ENCODE assay signal across 17 cellular contexts in genomic region chr7:3548815-3549214, GRCh38.
"Had no signal": no experiment of that assay in that cellular context is flagged by ENCODE, and none has a peak within 500 bp of the region (broad histone marks: within the 10 kb centered on the region; RNA-seq: fewer than 3 reads in every experiment).

No MANE protein-coding gene starts in this region.

- DNase-seq: activated CD4-positive, alpha-beta memory T cell treated with anti-CD3 and anti-CD28 coated beads, Interleukin-2, amount 10 ng/mL, durations not matched to agents 7 days and 5 days; activated CD4-positive, alpha-beta T cell treated with anti-CD3 and anti-CD28 coated beads for 36 hours; activated CD8-positive, alpha-beta memory T cell treated with anti-CD3 and anti-CD28 coated beads, Interleukin-2, amount 10 ng/mL, durations not matched to agents 7 days and 5 days; dermis blood vessel endothelial cell; effector memory CD4-positive, alpha-beta T cell; esophagus squamous epithelium; natural killer cell; occipital lobe; stimulated activated CD4-positive, alpha-beta T cell treated with anti-CD3 and anti-CD28 coated beads, Interleukin-2, amount 100 ng/mL, for 48 hours; transverse colon had no signal

- H3K27me3 ChIP-seq: cardiac muscle cell, esophagus squamous epithelium, transverse colon, vagina had no signal

- H3K36me3 ChIP-seq: cardiac muscle cell, esophagus squamous epithelium, transverse colon, vagina had no signal

- H3K4me1 ChIP-seq: esophagus squamous epithelium, transverse colon, vagina had no signal

- H3K4me3 ChIP-seq: cardiac muscle cell, esophagus squamous epithelium, lung, transverse colon, vagina had no signal

- H3K27me3 Mint-ChIP-seq: activated CD4-positive, alpha-beta memory T cell treated with anti-CD3 and anti-CD28 coated beads, Interleukin-2, amount 10 ng/mL, durations not matched to agents 7 days and 5 days; activated CD4-positive, alpha-beta T cell treated with anti-CD3 and anti-CD28 coated beads for 36 hours; progenitor cell of endocrine pancreas had no signal

- H3K27ac Mint-ChIP-seq: activated CD4-positive, alpha-beta memory T cell treated with anti-CD3 and anti-CD28 coated beads, Interleukin-2, amount 10 ng/mL, durations not matched to agents 7 days and 5 days; activated CD4-positive, alpha-beta T cell treated with anti-CD3 and anti-CD28 coated beads for 36 hours; activated CD8-positive, alpha-beta memory T cell treated with anti-CD3 and anti-CD28 coated beads, Interleukin-2, amount 10 ng/mL, durations not matched to agents 7 days and 5 days; activated naive CD8-positive, alpha-beta T cell; natural killer cell; progenitor cell of endocrine pancreas; stimulated activated naive CD8-positive, alpha-beta T cell treated with anti-CD3 and anti-CD28 coated beads, Interleukin-15, Interleukin-2, amounts not matched to agents 100 ng/mL and 50 ng/mL, for 24 hours; T-helper 1 cell treated with Interleukin-12 subunit alpha and Interleukin-12 subunit beta and Interleukin-4 antibody, amounts not matched to agents 30 μg/mL and 1 μg/mL, for 36 hours had no signal

- H3K9me3 Mint-ChIP-seq: activated CD4-positive, alpha-beta memory T cell treated with anti-CD3 and anti-CD28 coated beads, Interleukin-2, amount 10 ng/mL, durations not matched to agents 7 days and 5 days; natural killer cell; stimulated activated naive CD8-positive, alpha-beta T cell treated with anti-CD3 and anti-CD28 coated beads, Interleukin-15, Interleukin-2, amounts not matched to agents 100 ng/mL and 50 ng/mL, for 24 hours; T-helper 1 cell treated with Interleukin-12 subunit alpha and Interleukin-12 subunit beta and Interleukin-4 antibody, amounts not matched to agents 30 μg/mL and 1 μg/mL, for 36 hours had no signal

- H3K9me3 ChIP-seq: esophagus squamous epithelium, transverse colon, vagina had no signal

- H3K27ac ChIP-seq: cardiac muscle cell, esophagus squamous epithelium, transverse colon, vagina had no signal

- H3K36me3 Mint-ChIP-seq: activated CD8-positive, alpha-beta memory T cell treated with anti-CD3 and anti-CD28 coated beads, Interleukin-2, amount 10 ng/mL, durations not matched to agents 7 days and 5 days; activated naive CD8-positive, alpha-beta T cell; natural killer cell had no signal

- H3K4me3 Mint-ChIP-seq: activated CD4-positive, alpha-beta memory T cell treated with anti-CD3 and anti-CD28 coated beads, Interleukin-2, amount 10 ng/mL, durations not matched to agents 7 days and 5 days; activated CD4-positive, alpha-beta T cell treated with anti-CD3 and anti-CD28 coated beads for 36 hours; activated CD8-positive, alpha-beta memory T cell treated with anti-CD3 and anti-CD28 coated beads, Interleukin-2, amount 10 ng/mL, durations not matched to agents 7 days and 5 days; activated naive CD8-positive, alpha-beta T cell; natural killer cell; stimulated activated naive CD8-positive, alpha-beta T cell treated with anti-CD3 and anti-CD28 coated beads, Interleukin-15, Interleukin-2, amounts not matched to agents 100 ng/mL and 50 ng/mL, for 24 hours; T-helper 1 cell treated with Interleukin-12 subunit alpha and Interleukin-12 subunit beta and Interleukin-4 antibody, amounts not matched to agents 30 μg/mL and 1 μg/mL, for 36 hours had no signal

- H3K4me1 Mint-ChIP-seq: activated CD4-positive, alpha-beta memory T cell treated with anti-CD3 and anti-CD28 coated beads, Interleukin-2, amount 10 ng/mL, durations not matched to agents 7 days and 5 days; activated CD4-positive, alpha-beta T cell treated with anti-CD3 and anti-CD28 coated beads for 36 hours; activated CD8-positive, alpha-beta memory T cell treated with anti-CD3 and anti-CD28 coated beads, Interleukin-2, amount 10 ng/mL, durations not matched to agents 7 days and 5 days; natural killer cell had no signal
